9 cellular contexts compared by ENCODE assay signal in the genomic region with DNA sequence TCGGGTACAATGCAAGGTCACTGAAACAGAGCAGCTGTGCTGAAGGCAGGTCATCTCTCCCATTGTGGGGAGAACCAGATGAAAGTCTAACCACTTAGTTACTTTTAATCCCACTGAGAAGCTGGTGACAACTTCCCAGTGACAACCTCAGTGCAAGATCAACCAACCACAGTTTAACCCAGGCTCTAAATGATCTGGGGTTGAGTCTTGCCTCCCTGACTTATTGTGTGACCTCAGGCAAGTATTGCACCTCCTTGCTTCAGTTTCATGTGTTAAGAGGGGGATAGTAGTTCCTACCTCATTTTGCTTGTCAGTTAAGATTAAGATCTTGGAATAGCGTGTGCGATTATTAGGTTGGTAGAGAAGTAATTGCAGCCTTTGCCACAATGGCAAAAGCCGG. TPM values are rescaled to one million over a fixed set of nuclear protein-coding genes. Genes with fewer than 3 reads are reported as not detected.
"Had no signal": no experiment of that assay in that cellular context is flagged by ENCODE, and none has a peak within 500 bp of the region (broad histone marks: within the 10 kb centered on the region; RNA-seq: fewer than 3 reads in every experiment).

No MANE protein-coding gene starts in this region.

- H2AFZ ChIP-seq: GM23338 had no signal

- H3K4me3 Mint-ChIP-seq: GM23338 had no signal

- ATAC-seq: GM23338, HCT116, K562 had no signal

- H3K4me1 Mint-ChIP-seq: GM23338 had no signal

- H3K4me1 ChIP-seq: HAP-1 had no signal

- H3K9me3 Mint-ChIP-seq: GM23338 had no signal

- H3K36me3 ChIP-seq: HAP-1 had no signal

- DNase-seq: H7, IMR-90 had no signal

- H3K4me3 ChIP-seq: GM23338, HAP-1, K562 had no signal

- FAIRE-seq: HTR-8/SVneo, K562 had no signal

- H3K4me2 ChIP-seq: GM23338 had no signal

- H3K27ac Mint-ChIP-seq: GM23338 had no signal

RNA-seq across cellular contexts. Expression of a gene that starts 3.2 kb away (rescaled TPM):
- total RNA-seq: GM23338, H4, H7, HT-29, IMR-90, K562 had no signal
- polyA plus RNA-seq: GM23338, IMR-90, K562 had no signal
